Comparison of ENCODE assay signal across 1 cellular context in genomic region chr10:79188154-79188763, GRCh38.
A peak's percentile ranks its signal among the peaks of the same experiment; 100 is the strongest.
TF ChIP-seq lines count a peak whose summit lies in the region.

No MANE protein-coding gene starts in this region.

TF ChIP-seq in HepG2, 621 proteins besides CTCF, POLR2A, EP300 and RAD21 (continued from another document and continues in another):
- TF ChIP-seq HMGXB3 (CRISPR knock-in tag; IDR thresholded peaks at IDR 0.05; ENCODE audit: borderline replicate concordance) = 0 out of 2 replicates have a peak, but pooled peaks have one; percentile 35
- no peak for TF ChIP-seq ZNF326 (CRISPR knock-in tag; IDR thresholded peaks at IDR 0.05; ENCODE audit: borderline replicate concordance)
- TF ChIP-seq IRF2 (CRISPR knock-in tag; IDR thresholded peaks at IDR 0.05) = peak; percentile 45; the same call in 1 of the 2 replicates
- TF ChIP-seq ELF3 (CRISPR knock-in tag; IDR thresholded peaks at IDR 0.05) = peak; percentile 96
- TF ChIP-seq ZUFSP (CRISPR knock-in tag; IDR thresholded peaks at IDR 0.05; ENCODE audit: borderline replicate concordance) = no peak
- no peak for TF ChIP-seq RBAK (CRISPR knock-in tag; IDR thresholded peaks at IDR 0.05)
- peak; percentile 82 for TF ChIP-seq NR2F6 (IDR thresholded peaks at IDR 0.05)
- TF ChIP-seq NR2F6 (CRISPR knock-in tag; IDR thresholded peaks at IDR 0.05) = peak; percentile 95
- 0 out of 2 replicates have a peak, but pooled peaks have one; percentile 16 for TF ChIP-seq ZNF142 (CRISPR knock-in tag; IDR thresholded peaks at IDR 0.05)
- no peak for TF ChIP-seq SOX6 (IDR thresholded peaks at IDR 0.05)
- peak; percentile 64 for TF ChIP-seq SOX6 (CRISPR knock-in tag; IDR thresholded peaks at IDR 0.05)
- peak; percentile 22 for TF ChIP-seq RBM22 (optimal IDR thresholded peaks at IDR 0.05; ENCODE audit: low read length)
- no peak for TF ChIP-seq MBNL3 (CRISPR knock-in tag; conservative IDR thresholded peaks at IDR 0.05)
- TF ChIP-seq NPAS2 (CRISPR knock-in tag; IDR thresholded peaks at IDR 0.05; ENCODE audit: borderline replicate concordance) = no peak
- peak; percentile 41; the same call in 1 of the 2 replicates for TF ChIP-seq THAP11 (CRISPR knock-in tag; IDR thresholded peaks at IDR 0.05)
- TF ChIP-seq NCOA2 (CRISPR knock-in tag; IDR thresholded peaks at IDR 0.05) = peak; percentile 86
- no peak for TF ChIP-seq ZNF484 (CRISPR knock-in tag; IDR thresholded peaks at IDR 0.05; ENCODE audit: borderline replicate concordance, low read depth)
- TF ChIP-seq ZFP1 (CRISPR knock-in tag; IDR thresholded peaks at IDR 0.05) = peak; percentile 44; the same call in 1 of the 2 replicates
- TF ChIP-seq ZNF792 (CRISPR knock-in tag; IDR thresholded peaks at IDR 0.05) = peak; percentile 35; the same call in 1 of the 2 replicates
- TF ChIP-seq HOXA3 (CRISPR knock-in tag; IDR thresholded peaks at IDR 0.05) = peak; percentile 83
- TF ChIP-seq CC2D1A (CRISPR knock-in tag; IDR thresholded peaks at IDR 0.05) = no peak
- TF ChIP-seq RCOR2 (CRISPR knock-in tag; IDR thresholded peaks at IDR 0.05) = 0 out of 2 replicates have a peak, but pooled peaks have one; percentile 55
- TF ChIP-seq ZNF780A (CRISPR knock-in tag; IDR thresholded peaks at IDR 0.05) = no peak
- no peak for TF ChIP-seq ZNF329 (CRISPR knock-in tag; IDR thresholded peaks at IDR 0.05; ENCODE audit: low read depth)
- no peak for TF ChIP-seq ZNF660 (CRISPR knock-in tag; IDR thresholded peaks at IDR 0.05; ENCODE audit: borderline replicate concordance, low read depth)
- TF ChIP-seq NAIF1 (CRISPR knock-in tag; IDR thresholded peaks at IDR 0.05; ENCODE audit: borderline replicate concordance) = no peak
- peak; percentile 45; the same call in 1 of the 2 replicates for TF ChIP-seq TFAP4 (IDR thresholded peaks at IDR 0.05; ENCODE audit: borderline replicate concordance, low read depth)
- peak; percentile 75; the same call in 1 of the 2 replicates for TF ChIP-seq ATF2 (CRISPR knock-in tag; IDR thresholded peaks at IDR 0.05)
- TF ChIP-seq ZNF121 (CRISPR knock-in tag; IDR thresholded peaks at IDR 0.05) = peak; percentile 69; the same call in 1 of the 2 replicates
- no peak for TF ChIP-seq AGO1 (IDR thresholded peaks at IDR 0.05; ENCODE audit: low read depth, low read length, poor library complexity, severe bottlenecking)
- no peak for TF ChIP-seq ZNF546 (CRISPR knock-in tag; conservative IDR thresholded peaks at IDR 0.05)
- TF ChIP-seq MTF1 (CRISPR knock-in tag; IDR thresholded peaks at IDR 0.05) = no peak
- no peak for TF ChIP-seq SRSF9 (IDR thresholded peaks at IDR 0.05; ENCODE audit: borderline replicate concordance, insufficient read depth, low read depth, low read length, poor library complexity, severe bottlenecking)
- TF ChIP-seq SALL1 (CRISPR knock-in tag; IDR thresholded peaks at IDR 0.05) = peak; percentile 78
- peak; percentile 50; the same call in 1 of the 2 replicates for TF ChIP-seq ZSCAN21 (CRISPR knock-in tag; IDR thresholded peaks at IDR 0.05; ENCODE audit: borderline replicate concordance)
- peak; percentile 37; the same call in 1 of the 2 replicates for TF ChIP-seq KDM2A (CRISPR knock-in tag; IDR thresholded peaks at IDR 0.05; ENCODE audit: borderline replicate concordance, low read depth)
- no peak for TF ChIP-seq RELA (CRISPR knock-in tag; IDR thresholded peaks at IDR 0.05)
- TF ChIP-seq GPN1 (CRISPR knock-in tag; IDR thresholded peaks at IDR 0.05; ENCODE audit: borderline replicate concordance) = no peak
- TF ChIP-seq ZNF773 (CRISPR knock-in tag; IDR thresholded peaks at IDR 0.05; ENCODE audit: borderline replicate concordance) = no peak
- 0 out of 2 replicates have a peak, but pooled peaks have one; percentile 37 for TF ChIP-seq NCOA1 (CRISPR knock-in tag; IDR thresholded peaks at IDR 0.05)
- no peak for TF ChIP-seq ZNF512 (CRISPR knock-in tag; IDR thresholded peaks at IDR 0.05)
- peak; percentile 84 for TF ChIP-seq ZFX (CRISPR knock-in tag; IDR thresholded peaks at IDR 0.05; ENCODE audit: low read depth)
- no peak for TF ChIP-seq PRMT3 (CRISPR knock-in tag; IDR thresholded peaks at IDR 0.05; ENCODE audit: borderline replicate concordance, low read depth)
- TF ChIP-seq DRAP1 (CRISPR knock-in tag; IDR thresholded peaks at IDR 0.05) = peak; percentile 62
- peak; percentile 25; the same call in 1 of the 2 replicates for TF ChIP-seq ZNF441 (CRISPR knock-in tag; IDR thresholded peaks at IDR 0.05; ENCODE audit: borderline replicate concordance)
- TF ChIP-seq ZFYVE20 (CRISPR knock-in tag; IDR thresholded peaks at IDR 0.05; ENCODE audit: borderline replicate concordance, low read depth) = no peak
- TF ChIP-seq GFI1 (CRISPR knock-in tag; IDR thresholded peaks at IDR 0.05; ENCODE audit: borderline replicate concordance) = peak; percentile 62
- TF ChIP-seq ZNF644 (CRISPR knock-in tag; IDR thresholded peaks at IDR 0.05; ENCODE audit: low read depth) = 0 out of 2 replicates have a peak, but pooled peaks have one; percentile 37
- peak; percentile 85 for TF ChIP-seq SKIL (CRISPR knock-in tag; IDR thresholded peaks at IDR 0.05; ENCODE audit: borderline replicate concordance)
- TF ChIP-seq FOSL2 (CRISPR knock-in tag; IDR thresholded peaks at IDR 0.05) = peak; percentile 62
